Comparison of ENCODE assay signal across 18 cellular contexts in genomic region chr14:69328317-69328716, GRCh38.
"Had no signal": no experiment of that assay in that cellular context is flagged by ENCODE, and none has a peak within 500 bp of the region (broad histone marks: within the 10 kb centered on the region; RNA-seq: fewer than 3 reads in every experiment).

No MANE protein-coding gene starts in this region.

- H3K36me3 Mint-ChIP-seq: naive thymus-derived CD4-positive, alpha-beta T cell had no signal

- H2AFZ ChIP-seq: neural progenitor cell had no signal

- H3K4me2 ChIP-seq: neural progenitor cell had no signal

- H3K4me3 ChIP-seq: body of pancreas, neural progenitor cell, psoas muscle, stomach, thoracic aorta, upper lobe of left lung had no signal

- H3K4me3 Mint-ChIP-seq: activated T-cell treated with anti-CD3 and anti-CD28 coated beads, Interleukin-2, amount 50 U/mL, for 72 hours; central memory CD8-positive, alpha-beta T cell; naive thymus-derived CD4-positive, alpha-beta T cell; neural progenitor cell had no signal

- H3K9me3 Mint-ChIP-seq: activated T-cell treated with anti-CD3 and anti-CD28 coated beads, Interleukin-2, amount 50 U/mL, for 72 hours; central memory CD8-positive, alpha-beta T cell had no signal

- H3K9ac ChIP-seq: neural progenitor cell had no signal

- H3K27ac Mint-ChIP-seq: activated T-cell treated with anti-CD3 and anti-CD28 coated beads, Interleukin-2, amount 50 U/mL, for 72 hours; naive thymus-derived CD4-positive, alpha-beta T cell; neural progenitor cell had no signal

- DNase-seq: activated CD4-positive, alpha-beta T cell treated with anti-CD3 and anti-CD28 coated beads, Interleukin-2, amount 50 U/mL, for 4 hours; activated gamma-delta T cell treated with Interleukin-2 at 50 U/mL for 16 hours; activated T-cell treated with anti-CD3 and anti-CD28 coated beads, Interleukin-2, amount 50 U/mL, for 72 hours; body of pancreas; dermis blood vessel endothelial cell; effector memory CD4-positive, alpha-beta T cell; mesenchymal stem cell; naive thymus-derived CD4-positive, alpha-beta T cell; psoas muscle; small intestine; stimulated activated CD4-positive, alpha-beta T cell treated with anti-CD3 and anti-CD28 coated beads, Interleukin-4, amount 100 ng/mL, for 1 hour; stomach; WERI-Rb-1 had no signal

- H3K36me3 ChIP-seq: neural progenitor cell, stomach, thoracic aorta, upper lobe of left lung, WERI-Rb-1 had no signal

- H3K4me1 Mint-ChIP-seq: central memory CD8-positive, alpha-beta T cell had no signal

- H3K27me3 ChIP-seq: body of pancreas, neural progenitor cell, stomach, upper lobe of left lung had no signal

- H3K9me3 ChIP-seq: body of pancreas, psoas muscle, stomach, thoracic aorta, upper lobe of left lung had no signal

- ATAC-seq: activated T-cell treated with anti-CD3 and anti-CD28 coated beads, Interleukin-2, amount 50 U/mL, for 72 hours; body of pancreas; naive thymus-derived CD4-positive, alpha-beta T cell; psoas muscle; right cardiac atrium had no signal

- H3K4me1 ChIP-seq: body of pancreas, psoas muscle, stomach, upper lobe of left lung had no signal

- H3K27ac ChIP-seq: body of pancreas, neural progenitor cell, psoas muscle, stomach, thoracic aorta, upper lobe of left lung, WERI-Rb-1 had no signal
